Comparison of ENCODE assay signal across 21 cellular contexts in genomic region chr12:88868062-88868461, GRCh38.
"Had no signal": no experiment of that assay in that cellular context is flagged by ENCODE, and none has a peak within 500 bp of the region (broad histone marks: within the 10 kb centered on the region; RNA-seq: fewer than 3 reads in every experiment).

No MANE protein-coding gene starts in this region.

- DNase-seq: activated CD4-positive, alpha-beta memory T cell treated with anti-CD3 and anti-CD28 coated beads, Interleukin-2, amount 10 ng/mL, durations not matched to agents 7 days and 5 days; activated CD4-positive, alpha-beta T cell treated with anti-CD3 and anti-CD28 coated beads for 36 hours; activated naive CD4-positive, alpha-beta T cell treated with Interleukin-2 at 50 U/mL for 16 hours; activated naive CD8-positive, alpha-beta T cell treated with anti-CD3 and anti-CD28 coated beads, Interleukin-2, amount 50 U/mL, for 24 hours; activated T-cell treated with anti-CD3 and anti-CD28 coated beads, Interleukin-2, amount 50 U/mL, for 24 hours; anterior cingulate cortex; cortex of kidney; effector CD4-positive, alpha-beta T cell; hippocampal formation; left cardiac atrium; nephron progenitor cell; nucleus accumbens; stimulated activated CD4-positive, alpha-beta T cell treated with anti-CD3 and anti-CD28 coated beads, Interleukin-2, amount 100 ng/mL, for 24 hours; stimulated activated naive CD8-positive, alpha-beta T cell treated with anti-CD3 and anti-CD28 coated beads, Interleukin-15, Interleukin-2, amounts not matched to agents 100 U/mL and 50 U/mL, for 24 hours; transverse colon; uterus had no signal

- H3K4me3 ChIP-seq: transverse colon, uterus had no signal

- H3K36me3 ChIP-seq: transverse colon, uterus had no signal

- H3K4me1 Mint-ChIP-seq: activated CD4-positive, alpha-beta memory T cell treated with anti-CD3 and anti-CD28 coated beads, Interleukin-2, amount 10 ng/mL, durations not matched to agents 7 days and 5 days; activated CD4-positive, alpha-beta T cell treated with anti-CD3 and anti-CD28 coated beads for 36 hours; activated naive CD8-positive, alpha-beta T cell treated with anti-CD3 and anti-CD28 coated beads, Interleukin-2, amount 50 U/mL, for 24 hours; central memory CD8-positive, alpha-beta T cell; nephron progenitor cell had no signal

- H3K4me1 ChIP-seq: transverse colon, uterus had no signal

- H3K4me3 Mint-ChIP-seq: activated CD4-positive, alpha-beta memory T cell treated with anti-CD3 and anti-CD28 coated beads, Interleukin-2, amount 10 ng/mL, durations not matched to agents 7 days and 5 days; activated CD4-positive, alpha-beta T cell treated with anti-CD3 and anti-CD28 coated beads for 36 hours; activated naive CD8-positive, alpha-beta T cell treated with anti-CD3 and anti-CD28 coated beads, Interleukin-2, amount 50 U/mL, for 24 hours; activated T-cell treated with anti-CD3 and anti-CD28 coated beads, Interleukin-2, amount 50 U/mL, for 24 hours; brain; central memory CD8-positive, alpha-beta T cell; nephron progenitor cell; T-helper 2 cell treated with Interferon-gamma antibody and Interleukin-4, amounts not matched to agents 5 μg/mL and 100 μg/mL, for 36 hours; WTC11 had no signal

- H3K27ac Mint-ChIP-seq: activated CD4-positive, alpha-beta memory T cell treated with anti-CD3 and anti-CD28 coated beads, Interleukin-2, amount 10 ng/mL, durations not matched to agents 7 days and 5 days; activated CD4-positive, alpha-beta T cell treated with anti-CD3 and anti-CD28 coated beads for 36 hours; activated naive CD8-positive, alpha-beta T cell treated with anti-CD3 and anti-CD28 coated beads, Interleukin-2, amount 50 U/mL, for 24 hours; activated T-cell treated with anti-CD3 and anti-CD28 coated beads, Interleukin-2, amount 50 U/mL, for 24 hours; activated T-helper 2 cell treated with anti-CD3 and anti-CD28 coated beads, Interferon-gamma antibody, Interleukin-2, Interleukin-4, amounts not matched to agents 10 μg/mL and 5 μg/mL and 100 μg/mL, durations not matched to agents 14 hours and 24 hours and 36 hours; brain; nephron progenitor cell; T-helper 2 cell treated with Interferon-gamma antibody and Interleukin-4, amounts not matched to agents 5 μg/mL and 100 μg/mL, for 36 hours; WTC11 had no signal

- H3K27me3 ChIP-seq: transverse colon, uterus had no signal

- ATAC-seq: activated CD4-positive, alpha-beta T cell treated with anti-CD3 and anti-CD28 coated beads for 36 hours; activated naive CD8-positive, alpha-beta T cell treated with anti-CD3 and anti-CD28 coated beads, Interleukin-2, amount 50 U/mL, for 24 hours; stimulated activated naive CD8-positive, alpha-beta T cell treated with anti-CD3 and anti-CD28 coated beads, Interleukin-15, Interleukin-2, amounts not matched to agents 100 U/mL and 50 U/mL, for 24 hours; WTC11 had no signal

- H3K9me3 ChIP-seq: transverse colon, uterus had no signal

- H3K27ac ChIP-seq: transverse colon, uterus had no signal

- H3K9me3 Mint-ChIP-seq: activated CD4-positive, alpha-beta memory T cell treated with anti-CD3 and anti-CD28 coated beads, Interleukin-2, amount 10 ng/mL, durations not matched to agents 7 days and 5 days; activated naive CD8-positive, alpha-beta T cell treated with anti-CD3 and anti-CD28 coated beads, Interleukin-2, amount 50 U/mL, for 24 hours; activated T-cell treated with anti-CD3 and anti-CD28 coated beads, Interleukin-2, amount 50 U/mL, for 24 hours; activated T-helper 2 cell treated with anti-CD3 and anti-CD28 coated beads, Interferon-gamma antibody, Interleukin-2, Interleukin-4, amounts not matched to agents 10 μg/mL and 5 μg/mL and 100 μg/mL, durations not matched to agents 14 hours and 24 hours and 36 hours; brain; nephron progenitor cell; T-helper 2 cell treated with Interferon-gamma antibody and Interleukin-4, amounts not matched to agents 5 μg/mL and 100 μg/mL, for 36 hours; WTC11 had no signal

- H3K36me3 Mint-ChIP-seq: brain, WTC11 had no signal

- H3K27me3 Mint-ChIP-seq: activated CD4-positive, alpha-beta memory T cell treated with anti-CD3 and anti-CD28 coated beads, Interleukin-2, amount 10 ng/mL, durations not matched to agents 7 days and 5 days; activated naive CD8-positive, alpha-beta T cell treated with anti-CD3 and anti-CD28 coated beads, Interleukin-2, amount 50 U/mL, for 24 hours; activated T-cell treated with anti-CD3 and anti-CD28 coated beads, Interleukin-2, amount 50 U/mL, for 24 hours; brain; central memory CD8-positive, alpha-beta T cell had no signal
